In genomic region chr19:13838943-13839192, GRCh38 we compare ENCODE assay signal across 1 cellular context.
TF ChIP-seq lines count a peak whose summit lies in the region.

No MANE protein-coding gene starts in this region.

TF ChIP-seq in HCT116, 20 proteins besides CTCF, POLR2A, EP300 and RAD21 (continued from another document):
- TF ChIP-seq ZNF274 (IDR thresholded peaks at IDR 0.05; ENCODE audit: low read depth, low read length) (no peak), ATF3 (IDR thresholded peaks at IDR 0.05) (no peak)
- TF ChIP-seq, protein P1, sequence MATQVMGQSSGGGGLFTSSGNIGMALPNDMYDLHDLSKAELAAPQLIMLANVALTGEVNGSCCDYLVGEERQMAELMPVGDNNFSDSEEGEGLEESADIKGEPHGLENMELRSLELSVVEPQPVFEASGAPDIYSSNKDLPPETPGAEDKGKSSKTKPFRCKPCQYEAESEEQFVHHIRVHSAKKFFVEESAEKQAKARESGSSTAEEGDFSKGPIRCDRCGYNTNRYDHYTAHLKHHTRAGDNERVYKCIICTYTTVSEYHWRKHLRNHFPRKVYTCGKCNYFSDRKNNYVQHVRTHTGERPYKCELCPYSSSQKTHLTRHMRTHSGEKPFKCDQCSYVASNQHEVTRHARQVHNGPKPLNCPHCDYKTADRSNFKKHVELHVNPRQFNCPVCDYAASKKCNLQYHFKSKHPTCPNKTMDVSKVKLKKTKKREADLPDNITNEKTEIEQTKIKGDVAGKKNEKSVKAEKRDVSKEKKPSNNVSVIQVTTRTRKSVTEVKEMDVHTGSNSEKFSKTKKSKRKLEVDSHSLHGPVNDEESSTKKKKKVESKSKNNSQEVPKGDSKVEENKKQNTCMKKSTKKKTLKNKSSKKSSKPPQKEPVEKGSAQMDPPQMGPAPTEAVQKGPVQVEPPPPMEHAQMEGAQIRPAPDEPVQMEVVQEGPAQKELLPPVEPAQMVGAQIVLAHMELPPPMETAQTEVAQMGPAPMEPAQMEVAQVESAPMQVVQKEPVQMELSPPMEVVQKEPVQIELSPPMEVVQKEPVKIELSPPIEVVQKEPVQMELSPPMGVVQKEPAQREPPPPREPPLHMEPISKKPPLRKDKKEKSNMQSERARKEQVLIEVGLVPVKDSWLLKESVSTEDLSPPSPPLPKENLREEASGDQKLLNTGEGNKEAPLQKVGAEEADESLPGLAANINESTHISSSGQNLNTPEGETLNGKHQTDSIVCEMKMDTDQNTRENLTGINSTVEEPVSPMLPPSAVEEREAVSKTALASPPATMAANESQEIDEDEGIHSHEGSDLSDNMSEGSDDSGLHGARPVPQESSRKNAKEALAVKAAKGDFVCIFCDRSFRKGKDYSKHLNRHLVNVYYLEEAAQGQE (IDR thresholded peaks at IDR 0.05; ENCODE audit: low read depth), result no peak
